1 cellular context compared by ENCODE assay signal in genomic region chr9:134328841-134329575, GRCh38.
TF ChIP-seq lines count a peak whose summit lies in the region.

No MANE protein-coding gene starts in this region.

TF ChIP-seq in IMR-90, 13 proteins besides CTCF, POLR2A, EP300 and RAD21:
- TF ChIP-seq MXI1 (IDR thresholded peaks at IDR 0.05; ENCODE audit: borderline replicate concordance, low read depth, low read length) (no peak), MAZ (IDR thresholded peaks at IDR 0.05; ENCODE audit: borderline replicate concordance, low read depth, low read length) (no peak), CHD1 (IDR thresholded peaks at IDR 0.05; ENCODE audit: low read depth, low read length) (no peak), USF2 (IDR thresholded peaks at IDR 0.05; ENCODE audit: low read depth, low read length) (peak; percentile 74), NFE2L2 (IDR thresholded peaks at IDR 0.05; ENCODE audit: low read depth, low read length) (no peak)
